8 cellular contexts compared by ENCODE assay signal in the genomic region with DNA sequence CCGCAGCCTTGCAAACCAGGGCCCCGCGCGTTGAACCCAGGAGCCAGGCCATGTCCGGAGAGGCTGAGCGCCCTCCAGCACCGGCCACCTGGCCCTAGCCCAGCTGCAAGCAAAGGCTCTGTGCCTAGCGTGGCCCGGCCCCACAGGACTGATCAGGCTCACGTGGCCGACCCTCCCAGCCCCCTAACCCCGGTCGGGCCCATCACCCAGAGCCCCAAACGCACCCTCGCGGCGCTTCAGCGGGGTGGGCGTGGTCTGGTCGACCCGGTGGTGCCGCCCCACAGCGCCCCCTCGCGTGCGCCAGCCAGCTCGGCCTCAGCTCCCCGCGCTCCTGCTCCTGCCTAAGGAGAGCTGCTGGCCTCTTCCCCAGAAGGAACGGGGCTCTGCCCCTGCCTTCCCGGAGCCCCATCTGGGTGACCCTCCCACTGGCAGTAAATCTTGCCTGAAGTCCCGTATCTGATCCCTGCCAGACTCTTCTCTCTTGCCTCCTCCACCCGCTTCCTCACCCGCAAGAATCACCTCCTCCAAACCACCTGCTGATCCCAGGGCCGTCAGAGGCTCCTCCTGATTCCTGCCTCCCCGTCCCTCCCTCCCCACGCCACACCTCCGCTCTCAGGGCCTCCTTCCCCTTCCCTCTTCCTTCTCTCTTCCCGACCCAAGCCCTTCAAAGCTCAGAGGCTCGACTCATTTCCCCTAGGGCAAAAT. TPM values are rescaled to one million over a fixed set of nuclear protein-coding genes. Genes with fewer than 3 reads are reported as not detected.
DNase-seq lines count a peak whose midpoint lies in the region; TF ChIP-seq lines count a peak whose summit lies in the region.

No MANE protein-coding gene starts in this region.

- no peaks in the 10 kb centered on the region for H4K20me1 ChIP-seq in PC-9 (ENCODE audit: insufficient read depth)

- H3K9me3 ChIP-seq in iPS-18a (ENCODE audit: control insufficient read depth, low read depth, low read length) (no peaks in the 10 kb centered on the region), skeletal muscle satellite cell (replicated peaks; ENCODE audit: low read length) (no peaks in the 10 kb centered on the region), PC-9 (ENCODE audit: insufficient read depth, low read depth) (no peaks in the 10 kb centered on the region)

- H3K27ac ChIP-seq in iPS-18a (ENCODE audit: low read length) (no peak overlapping the region), PC-9 (no peak overlapping the region)

- H3K9me2 ChIP-seq in PC-9 (ENCODE audit: insufficient read depth) = no peaks in the 10 kb centered on the region

- H3K36me3 ChIP-seq in iPS-18a (ENCODE audit: control insufficient read depth, low read depth, low read length) (no peaks in the 10 kb centered on the region), skeletal muscle satellite cell (ENCODE audit: insufficient read depth, low read length) (no peaks in the 10 kb centered on the region), PC-9 (ENCODE audit: low read depth) (no peaks in the 10 kb centered on the region)

- no TSS peak for BruUV-seq in PC-9 (replicated peaks; lab: Mats Ljungman, UMichigan)

- H3K79me2 ChIP-seq in PC-9 (ENCODE audit: low read depth) = no peaks in the 10 kb centered on the region

- peak overlapping the region; percentile 82 for H3K4me2 ChIP-seq in skeletal muscle satellite cell (ENCODE audit: low read length)
- no peak overlapping the region for H3K4me2 ChIP-seq in PC-9

- DNase-seq in HEK293T (ENCODE audit: extremely low spot score) (peak; percentile 89), NCI-H2227 treated with DMSO at 0.1 percent for 48 hours (lab: John Stamatoyannopoulos, UW) (peak; percentile 9), anterior cingulate cortex (lab: John Stamatoyannopoulos, UW) (peak in 48 of 58 donors; percentile 12 to 64 (median 38)), PC-9 (no peak), NCI-H2107 treated with DMSO at 0.1 percent for 48 hours (lab: John Stamatoyannopoulos, UW; ENCODE audit: unreplicated experiment) (no peak)

- peak; percentile 89 for TF ChIP-seq CTCF in GM12875 (IDR thresholded peaks at IDR 0.05; ENCODE audit: borderline replicate concordance, insufficient read depth, low read depth, low read length)
- no peak for TF ChIP-seq CTCF in PC-9 (conservative IDR thresholded peaks at IDR 0.05)

- H2AFZ ChIP-seq in PC-9 = no peak overlapping the region

- CTCF ChIA-PET in HEK293T (lab: Yijun Ruan, JAX) (interaction anchor here (0.6 to 1.5 kb wide), 5 partner anchors 8 to 86 kb away, joined by 3 to 5 read pairs (median 3); no protein-coding TSS in a partner anchor), PC-9 (lab: Charles Lee) (no interaction called here)

- no peaks in the 10 kb centered on the region for H3F3A ChIP-seq in PC-9 (ENCODE audit: insufficient read depth, low read depth)

- H3K27me3 ChIP-seq in iPS-18a (ENCODE audit: control insufficient read depth, insufficient read depth, low read length) (peaks cover 6% of the 10 kb centered on the region), skeletal muscle satellite cell (ENCODE audit: control insufficient read depth, insufficient read depth, low read length) (peaks cover 15% of the 10 kb centered on the region), PC-9 (ENCODE audit: insufficient read depth, low read depth) (peaks cover 99% of the 10 kb centered on the region)

- H3K9ac ChIP-seq in iPS-18a (ENCODE audit: low read length) (no peak overlapping the region), skeletal muscle satellite cell (ENCODE audit: low read depth, low read length) (no peak overlapping the region)

- H3K4me3 ChIP-seq in GM12875 (ENCODE audit: low read depth, low read length) (no peak overlapping the region), iPS-18a (ENCODE audit: low read length) (peak overlapping the region; percentile 50), skeletal muscle satellite cell (ENCODE audit: low read length) (peak overlapping the region; percentile 42), PC-9 (no peak overlapping the region)

- no peaks in the 10 kb centered on the region for H3K4me1 ChIP-seq in iPS-18a (ENCODE audit: control insufficient read depth, low read depth, low read length)
- no peaks in the 10 kb centered on the region for H3K4me1 ChIP-seq in skeletal muscle satellite cell (ENCODE audit: control insufficient read depth, insufficient read depth, low read length)
- no peaks in the 10 kb centered on the region for H3K4me1 ChIP-seq in PC-9 (replicated peaks; ENCODE audit: insufficient read depth)

- POLR2A ChIA-PET in HEK293T (lab: Yijun Ruan, JAX) (no interaction called here), PC-9 (lab: Charles Lee; ENCODE audit: unreplicated experiment) (no interaction called here)

- intact Hi-C loops in PC-9 (cut with micrococcal nuclease; ENCODE audit: unreplicated experiment) = no loop called here

TF ChIP-seq in HEK293T, 16 proteins besides CTCF, POLR2A, EP300 and RAD21:
- TF ChIP-seq ARNT (IDR thresholded peaks at IDR 0.05) (no peak), FOXA1 (IDR thresholded peaks at IDR 0.05) (no peak), ZNF384 (IDR thresholded peaks at IDR 0.05) (no peak), HDGF (IDR thresholded peaks at IDR 0.05; ENCODE audit: borderline replicate concordance) (no peak), BHLHE40 (IDR thresholded peaks at IDR 0.05; ENCODE audit: borderline replicate concordance) (no peak), ELF4 (IDR thresholded peaks at IDR 0.05) (no peak), LEF1 (IDR thresholded peaks at IDR 0.05; ENCODE audit: borderline replicate concordance) (no peak)

RNA-seq across cellular contexts. Expression of gene TEX51, which starts 12.3 kb away (rescaled TPM):
- total RNA-seq in skeletal muscle satellite cell (2012; rRNA removed) = not detected in 2 replicates
- total RNA-seq in PC-9 (2021) = not detected in 2 replicates

Comparison
In these comparisons a context has a peak if more than half of its experiments do, and no peak if none do; other contexts are left out.
1. H3K4me3 ChIP-seq: peak in iPS-18a (single experiment) and skeletal muscle satellite cell (single experiment); none in GM12875 (single experiment) and PC-9 (single experiment).
2. DNase-seq: peak in HEK293T (single experiment), NCI-H2227 treated with DMSO at 0.1 percent for 48 hours (single experiment) and anterior cingulate cortex (48 of 58); none in PC-9 (0 of 2) and NCI-H2107 treated with DMSO at 0.1 percent for 48 hours (single experiment).